8 cellular contexts compared by ENCODE assay signal in the genomic region with DNA sequence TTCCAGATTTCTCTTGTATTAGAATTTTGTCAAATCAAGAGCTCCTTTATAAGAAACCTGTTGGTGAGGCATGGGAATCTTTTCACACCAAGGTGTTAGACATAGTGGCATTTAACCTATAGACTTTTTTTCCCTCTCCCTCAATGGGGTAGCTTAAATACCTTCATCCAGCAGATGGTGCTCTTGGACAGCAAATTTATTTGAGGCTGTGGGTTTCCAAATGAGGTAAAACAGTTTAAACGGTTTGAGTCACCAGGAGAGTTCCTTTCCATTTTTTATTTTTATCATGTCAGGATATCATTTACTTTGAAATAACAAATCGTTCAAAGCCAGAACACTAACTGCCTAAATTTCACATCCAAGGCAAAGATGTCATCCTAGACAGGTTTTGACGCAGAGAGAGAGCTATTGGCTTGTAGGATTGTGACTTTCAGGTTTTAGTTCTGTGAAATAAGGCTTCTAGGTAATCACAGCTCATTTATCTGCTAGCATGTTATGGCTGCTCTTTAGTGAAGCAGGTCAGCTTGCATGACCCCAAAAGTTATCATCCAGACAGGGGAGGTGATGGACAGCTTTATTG.
DNase-seq lines count a peak whose midpoint lies in the region; TF ChIP-seq lines count a peak whose summit lies in the region.

No MANE protein-coding gene starts in this region.

- no peak overlapping the region for H3K4me3 Mint-ChIP-seq in activated T-cell treated with anti-CD3 and anti-CD28 coated beads, Interleukin-2, amount 50 U/mL, for 24 hours

- H3K9me3 Mint-ChIP-seq in activated T-cell treated with anti-CD3 and anti-CD28 coated beads, Interleukin-2, amount 50 U/mL, for 24 hours = peaks cover 5% of the 10 kb centered on the region

- H3K27ac Mint-ChIP-seq in activated T-cell treated with anti-CD3 and anti-CD28 coated beads, Interleukin-2, amount 50 U/mL, for 24 hours = peak overlapping the region; percentile 58

- H3K36me3 ChIP-seq in GM23248 (ENCODE audit: low read depth) (peaks cover 8% of the 10 kb centered on the region), sigmoid colon (peaks cover 0 to 15% (median 5%) of the 10 kb centered on the region in 4 donors)

- WGBS in GM23248 (ENCODE audit: low coverage in 1 of 2, low lambda C conversion rate in 2 of 2, missing lambda C conversion rate in 2 of 2), 2 experiments = 40 to 45% methylated on average over 3 of the region's 3 CpGs
- 39 to 43% methylated on average over 3 of the region's 3 CpGs for WGBS in sigmoid colon, 2 donors

- H4K20me1 ChIP-seq in GM23248 (ENCODE audit: insufficient read depth) = no peaks in the 10 kb centered on the region

- H3K4me1 ChIP-seq in GM23248 (ENCODE audit: insufficient read depth) (no peaks in the 10 kb centered on the region), sigmoid colon (no peaks in the 10 kb centered on the region)

- intact Hi-C loops in sigmoid colon (cut with DNase I) = no loop called here

- peak; percentile 57 to 74 for DNase-seq in NCI-H2081 (lab: John Stamatoyannopoulos, UW)
- no peak for DNase-seq in NCI-H2081 treated with DMSO at 0.1 percent for 48 hours (lab: John Stamatoyannopoulos, UW)
- DNase-seq in GM23248 = peak; percentile 57
- DNase-seq in NCI-H2196 treated with DMSO at 0.1 percent for 48 hours (lab: John Stamatoyannopoulos, UW; ENCODE audit: unreplicated experiment) = peak; percentile 23
- DNase-seq in activated T-cell treated with anti-CD3 and anti-CD28 coated beads, Interleukin-2, amount 50 U/mL, for 24 hours = no peak
- DNase-seq in glomerular visceral epithelial cell (ENCODE audit: extremely low spot score) = peak; percentile 59
- DNase-seq in stimulated activated CD4-positive, alpha-beta T cell treated with anti-CD3 and anti-CD28 coated beads, Interleukin-2, amount 100 ng/mL, for 48 hours = peak; percentile 36 to 37
- no peak for DNase-seq in sigmoid colon

- H3K9me3 ChIP-seq in GM23248 (ENCODE audit: low read depth) (no peaks in the 10 kb centered on the region), sigmoid colon (no peaks in the 10 kb centered on the region)

- no peak for TF ChIP-seq EP300 in sigmoid colon (IDR thresholded peaks at IDR 0.05)

- H3K36me3 Mint-ChIP-seq in activated T-cell treated with anti-CD3 and anti-CD28 coated beads, Interleukin-2, amount 50 U/mL, for 24 hours (ENCODE audit: low read depth) = peaks cover 65% of the 10 kb centered on the region

- no peak overlapping the region for H2AFZ ChIP-seq in GM23248

- no peaks in the 10 kb centered on the region for H3K9me2 ChIP-seq in GM23248 (ENCODE audit: insufficient read depth)

- no peaks in the 10 kb centered on the region for H3K79me2 ChIP-seq in GM23248 (ENCODE audit: insufficient read depth)

- H3K4me3 ChIP-seq in GM23248 (no peak overlapping the region), sigmoid colon (no peak overlapping the region)

- H3F3A ChIP-seq in GM23248 (ENCODE audit: insufficient read depth) = no peaks in the 10 kb centered on the region

- H3K4me1 Mint-ChIP-seq in activated T-cell treated with anti-CD3 and anti-CD28 coated beads, Interleukin-2, amount 50 U/mL, for 24 hours (ENCODE audit: low read depth) = peaks cover 13% of the 10 kb centered on the region

- no peaks in the 10 kb centered on the region for H3K27me3 Mint-ChIP-seq in activated T-cell treated with anti-CD3 and anti-CD28 coated beads, Interleukin-2, amount 50 U/mL, for 24 hours

- TF ChIP-seq CTCF in sigmoid colon (IDR thresholded peaks at IDR 0.05) = peak in 2 of 4 experiments; percentile 12 to 36

- H3K27ac ChIP-seq in GM23248 = no peak overlapping the region
- no peak overlapping the region for H3K27ac ChIP-seq in sigmoid colon

- H3K4me2 ChIP-seq in GM23248 (ENCODE audit: unreplicated experiment) = no peak overlapping the region

- TF ChIP-seq POLR2A in sigmoid colon (IDR thresholded peaks at IDR 0.05) = no peak

- in situ Hi-C loops in GM23248 (cut with MboI) = no loop called here

- no peaks in the 10 kb centered on the region for H3K27me3 ChIP-seq in GM23248 (replicated peaks; ENCODE audit: insufficient read depth)
- H3K27me3 ChIP-seq in sigmoid colon = no peaks in the 10 kb centered on the region

- H3K9ac ChIP-seq in GM23248 = no peak overlapping the region

Comparison
In these comparisons a context has a peak if more than half of its experiments do, and no peak if none do; other contexts are left out.
1. DNase-seq: peak in NCI-H2081 (2 of 2), GM23248 (single experiment), NCI-H2196 treated with DMSO at 0.1 percent for 48 hours (single experiment), glomerular visceral epithelial cell (single experiment) and stimulated activated CD4-positive, alpha-beta T cell treated with anti-CD3 and anti-CD28 coated beads, Interleukin-2, amount 100 ng/mL, for 48 hours (2 of 2); none in NCI-H2081 treated with DMSO at 0.1 percent for 48 hours (single experiment), activated T-cell treated with anti-CD3 and anti-CD28 coated beads, Interleukin-2, amount 50 U/mL, for 24 hours (single experiment) and sigmoid colon (single experiment).